Comparison of ENCODE assay signal across 9 cellular contexts in genomic region chr12:99984271-99985128, GRCh38. TPM values are rescaled to one million over a fixed set of nuclear protein-coding genes. Genes with fewer than 3 reads are reported as not detected.
A peak's percentile ranks its signal among the peaks of the same experiment; 100 is the strongest.
DNase-seq lines count a peak whose midpoint lies in the region; ATAC-seq and TF ChIP-seq lines count a peak whose summit lies in the region.
"Had no signal": no experiment of that assay in that cellular context is flagged by ENCODE, and none has a peak within 500 bp of the region (broad histone marks: within the 10 kb centered on the region; RNA-seq: fewer than 3 reads in every experiment).

Gene ANKS1B (minus strand): TSS chr12:99984936. CDS start chr12:99984237, 699 bp downstream.

- no peak within 1 kb of the TSS for H3K27ac Mint-ChIP-seq in activated CD4-positive, alpha-beta T cell treated with anti-CD3 and anti-CD28 coated beads for 36 hours
- no peak within 1 kb of the TSS for H3K27ac Mint-ChIP-seq in naive B cell

- peaks cover 43% of the 10 kb centered on the region for H3K27me3 Mint-ChIP-seq in activated CD4-positive, alpha-beta T cell treated with anti-CD3 and anti-CD28 coated beads for 36 hours
- H3K27me3 Mint-ChIP-seq in naive B cell: peaks cover 42 to 57% (median 54%) of the 10 kb centered on the region in 3 donors

- H3K9me3 Mint-ChIP-seq in activated CD4-positive, alpha-beta T cell treated with anti-CD3 and anti-CD28 coated beads for 36 hours (ENCODE audit: low read depth): no peaks in the 10 kb centered on the region
- H3K9me3 Mint-ChIP-seq in naive B cell: peaks cover 0 to 4% (median 0%) of the 10 kb centered on the region in 7 donors

- DNase-seq in activated CD4-positive, alpha-beta T cell treated with anti-CD3 and anti-CD28 coated beads for 36 hours: peak; percentile 50
- no peak for DNase-seq in activated CD4-positive, alpha-beta T cell treated with anti-CD3 and anti-CD28 coated beads, Interleukin-2, amount 50 U/mL, for 4 hours
- DNase-seq in NCI-H1694 treated with DMSO at 0.1 percent for 48 hours (lab: John Stamatoyannopoulos, UW) (peak; percentile 28), fibroblast of lung (ENCODE audit: low read depth in 2 of 2) (peak; percentile 9 to 66), naive B cell (no peak)
- DNase-seq: DND-41 had no signal

- peak within 1 kb of the TSS; percentile 26 for H3K9ac ChIP-seq in fibroblast of lung (ENCODE audit: insufficient read depth, low read length)

- no peaks in the 10 kb centered on the region for H3K4me1 ChIP-seq in fibroblast of lung (ENCODE audit: control insufficient read depth, extremely low read depth, insufficient read depth, low read length)

- TF ChIP-seq CTCF in WI38 (IDR thresholded peaks at IDR 0.05; ENCODE audit: low read depth, low read length) (no peak), fibroblast of lung (conservative IDR thresholded peaks at IDR 0.05 in 1 of 2, IDR thresholded peaks at IDR 0.05 in 1 of 2; ENCODE audit: low read depth in 1 of 2, low read length in 2 of 2) (no peak)

- H3K27me3 ChIP-seq in fibroblast of lung (ENCODE audit: control insufficient read depth, insufficient read depth, low read length): no peaks in the 10 kb centered on the region

- POLR2A ChIA-PET in activated CD4-positive, alpha-beta T cell treated with anti-CD3 and anti-CD28 coated beads for 36 hours (lab: Charles Lee): no interaction called here

- ATAC-seq in activated CD4-positive, alpha-beta T cell treated with anti-CD3 and anti-CD28 coated beads for 36 hours: peak; percentile 85
- peak; percentile 73 for ATAC-seq in HG02610 (IDR thresholded peaks at IDR 0.05; ENCODE audit: unreplicated experiment)
- peak; percentile 25 for ATAC-seq in naive B cell (ENCODE audit: low read depth in 2 of 2)
- ATAC-seq in GM18520 (IDR thresholded peaks at IDR 0.05; ENCODE audit: unreplicated experiment): no peak

- H3K4me2 ChIP-seq in fibroblast of lung (ENCODE audit: extremely low read depth, insufficient read depth, low read length): peak within 1 kb of the TSS; percentile 90

- no peaks in the 10 kb centered on the region for H3K9me3 ChIP-seq in fibroblast of lung (ENCODE audit: control insufficient read depth, insufficient read depth, low read depth, low read length)

- CTCF ChIA-PET in activated CD4-positive, alpha-beta T cell treated with anti-CD3 and anti-CD28 coated beads for 36 hours (lab: Charles Lee): interaction anchor here (0.6 kb wide), 1 partner anchor 1214 kb away, joined by 3 read pairs; no protein-coding TSS in a partner anchor

- peak within 1 kb of the TSS; percentile 47 for H3K4me3 Mint-ChIP-seq in activated CD4-positive, alpha-beta T cell treated with anti-CD3 and anti-CD28 coated beads for 36 hours
- peak within 1 kb of the TSS; percentile 67 to 79 (median 74) for H3K4me3 Mint-ChIP-seq in naive B cell

- H3K27ac ChIP-seq in fibroblast of lung (ENCODE audit: insufficient read depth, low read length): no peak within 1 kb of the TSS

- peak within 1 kb of the TSS; percentile 80 for H2AFZ ChIP-seq in fibroblast of lung (ENCODE audit: low read length)

- H3K4me3 ChIP-seq in WI38 (ENCODE audit: low read depth, low read length) (peak within 1 kb of the TSS; percentile 71), fibroblast of lung (replicated peaks in 1 of 4; ENCODE audit: control extremely low read depth in 1 of 4, insufficient read depth in 1 of 4, low read depth in 3 of 4, low read length in 4 of 4) (peak within 1 kb of the TSS; percentile 59 to 75 (median 68))

- no peaks in the 10 kb centered on the region for H4K20me1 ChIP-seq in fibroblast of lung (ENCODE audit: control insufficient read depth, extremely low read depth, insufficient read depth, low read length)

- intact Hi-C loops in activated CD4-positive, alpha-beta T cell treated with anti-CD3 and anti-CD28 coated beads for 36 hours (cut with DNase I, micrococcal nuclease): loop anchor here in 1 of 2 experiments (5.0 kb wide), 1 partner anchor 218 kb away; the partner anchor contains the start of gene ACTR6

- no peaks in the 10 kb centered on the region for H3K36me3 Mint-ChIP-seq in activated CD4-positive, alpha-beta T cell treated with anti-CD3 and anti-CD28 coated beads for 36 hours (ENCODE audit: low read depth)
- peaks cover 0 to 13% of the 10 kb centered on the region in 2 donors for H3K36me3 Mint-ChIP-seq in naive B cell

- H3K36me3 ChIP-seq in fibroblast of lung (ENCODE audit: control insufficient read depth, insufficient read depth, low read length): no peaks in the 10 kb centered on the region

- H3K4me1 Mint-ChIP-seq in activated CD4-positive, alpha-beta T cell treated with anti-CD3 and anti-CD28 coated beads for 36 hours: peaks cover 6% of the 10 kb centered on the region
- peaks cover 7 to 15% (median 13%) of the 10 kb centered on the region in 3 donors for H3K4me1 Mint-ChIP-seq in naive B cell

- no peaks in the 10 kb centered on the region for H3K79me2 ChIP-seq in fibroblast of lung (ENCODE audit: control insufficient read depth, insufficient read depth, low read length)

RNA-seq across cellular contexts. Expression of gene ANKS1B, which starts in this region (rescaled TPM):
- under 1 TPM; 0.19 to 0.73 TPM for total RNA-seq in activated CD4-positive, alpha-beta T cell treated with anti-CD3 and anti-CD28 coated beads for 36 hours
- total RNA-seq in fibroblast of lung: 0.51 and 0.83 TPM in 2 replicates
- polyA plus RNA-seq in fibroblast of lung (0.11 and 0.15 TPM in 2 replicates), naive B cell (ENCODE audit: low read depth in 6 of 6) (not detected)
- 0.28 TPM in 1 of 2 replicates, not detected in the other for polyA plus RNA-seq in fibroblast of lung (2012)
- not detected in 2 replicates for polyA minus RNA-seq in fibroblast of lung (ENCODE audit: low replicate concordance)

Comparison
In these comparisons a context has a peak if more than half of its experiments do, and no peak if none do; other contexts are left out.
1. Peak in DNase-seq and ATAC-seq in activated CD4-positive, alpha-beta T cell treated with anti-CD3 and anti-CD28 coated beads for 36 hours; RNA of the gene not detected or under 1 TPM.
2. Peak in DNase-seq, H3K4me3 ChIP-seq, H3K9ac ChIP-seq and H3K4me2 ChIP-seq in fibroblast of lung; RNA of the gene not detected or under 1 TPM.
3. Peak in ATAC-seq in naive B cell; RNA of the gene not detected or under 1 TPM.